In genomic region chr1:21873761-21874160, GRCh38 we compare ENCODE assay signal across 1 cellular context.
TF ChIP-seq lines count a peak whose summit lies in the region.

No MANE protein-coding gene starts in this region.

TF ChIP-seq in IMR-90, 13 proteins besides CTCF, POLR2A, EP300 and RAD21:
- no peak for TF ChIP-seq RCOR1 (IDR thresholded peaks at IDR 0.05; ENCODE audit: insufficient replicate concordance, low read length)
- TF ChIP-seq MAZ (IDR thresholded peaks at IDR 0.05; ENCODE audit: borderline replicate concordance, low read depth, low read length) = no peak
- no peak for TF ChIP-seq RFX5 (IDR thresholded peaks at IDR 0.05; ENCODE audit: low read depth, low read length)
- TF ChIP-seq, protein P1, sequence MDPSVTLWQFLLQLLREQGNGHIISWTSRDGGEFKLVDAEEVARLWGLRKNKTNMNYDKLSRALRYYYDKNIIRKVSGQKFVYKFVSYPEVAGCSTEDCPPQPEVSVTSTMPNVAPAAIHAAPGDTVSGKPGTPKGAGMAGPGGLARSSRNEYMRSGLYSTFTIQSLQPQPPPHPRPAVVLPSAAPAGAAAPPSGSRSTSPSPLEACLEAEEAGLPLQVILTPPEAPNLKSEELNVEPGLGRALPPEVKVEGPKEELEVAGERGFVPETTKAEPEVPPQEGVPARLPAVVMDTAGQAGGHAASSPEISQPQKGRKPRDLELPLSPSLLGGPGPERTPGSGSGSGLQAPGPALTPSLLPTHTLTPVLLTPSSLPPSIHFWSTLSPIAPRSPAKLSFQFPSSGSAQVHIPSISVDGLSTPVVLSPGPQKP (IDR thresholded peaks at IDR 0.05; ENCODE audit: borderline replicate concordance, low read depth, low read length) = no peak
- TF ChIP-seq NFE2L2 (IDR thresholded peaks at IDR 0.05; ENCODE audit: low read depth, low read length) = no peak
- no peak for TF ChIP-seq CEBPB (IDR thresholded peaks at IDR 0.05; ENCODE audit: low read depth, low read length)
- no peak for TF ChIP-seq MAFK (IDR thresholded peaks at IDR 0.05; ENCODE audit: low read depth, low read length)
- no peak for TF ChIP-seq CHD1 (IDR thresholded peaks at IDR 0.05; ENCODE audit: low read depth, low read length)
- TF ChIP-seq BHLHE40 (IDR thresholded peaks at IDR 0.05; ENCODE audit: low read depth, low read length) = no peak
- no peak for TF ChIP-seq SMC3 (IDR thresholded peaks at IDR 0.05; ENCODE audit: low read depth, low read length)
- TF ChIP-seq, protein P2, sequence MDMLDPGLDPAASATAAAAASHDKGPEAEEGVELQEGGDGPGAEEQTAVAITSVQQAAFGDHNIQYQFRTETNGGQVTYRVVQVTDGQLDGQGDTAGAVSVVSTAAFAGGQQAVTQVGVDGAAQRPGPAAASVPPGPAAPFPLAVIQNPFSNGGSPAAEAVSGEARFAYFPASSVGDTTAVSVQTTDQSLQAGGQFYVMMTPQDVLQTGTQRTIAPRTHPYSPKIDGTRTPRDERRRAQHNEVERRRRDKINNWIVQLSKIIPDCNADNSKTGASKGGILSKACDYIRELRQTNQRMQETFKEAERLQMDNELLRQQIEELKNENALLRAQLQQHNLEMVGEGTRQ (IDR thresholded peaks at IDR 0.05; ENCODE audit: low read depth, low read length) = no peak
- no peak for TF ChIP-seq MXI1 (IDR thresholded peaks at IDR 0.05; ENCODE audit: borderline replicate concordance, low read depth, low read length)
- TF ChIP-seq FOS (IDR thresholded peaks at IDR 0.05; ENCODE audit: low read depth, low read length) = no peak
TF ChIP-seq in IMR-90: peak in this region for 0.
